Comparison of ENCODE assay signal across 27 cellular contexts in genomic region chr14:19949218-19949617, GRCh38. TPM values are rescaled to one million over a fixed set of nuclear protein-coding genes. Genes with fewer than 3 reads are reported as not detected.
"Had no signal": no experiment of that assay in that cellular context is flagged by ENCODE, and none has a peak within 500 bp of the region (broad histone marks: within the 10 kb centered on the region; RNA-seq: fewer than 3 reads in every experiment).

No MANE protein-coding gene starts in this region.

- H3K4me3 Mint-ChIP-seq: IgD-negative memory B cell had no signal

- H3K27me3 Mint-ChIP-seq: IgD-negative memory B cell had no signal

- H3K36me3 ChIP-seq: SJCRH30 had no signal

- H3K9me3 ChIP-seq: SJCRH30 had no signal

- H3K27me3 ChIP-seq: SJCRH30 had no signal

- H3K4me1 ChIP-seq: SJCRH30 had no signal

- H3K36me3 Mint-ChIP-seq: IgD-negative memory B cell had no signal

- H3K27ac Mint-ChIP-seq: IgD-negative memory B cell had no signal

- DNase-seq: Kasumi-1; MM.1S; NCI-H1092 treated with DMSO at 0.1 percent for 48 hours; NCI-H1436; NCI-H187; NCI-H2029; NCI-H2081 treated with DMSO at 0.1 percent for 48 hours; NCI-H2171; NCI-H226; NCI-H446; NCI-H510A; NCI-H524 treated with DMSO at 0.1 percent for 48 hours; NCI-H69; NCI-H774; NK-92 treated with Interleukin-12 subunit alpha and Interleukin-12 subunit beta, amount 100 ng/mL, for 24 hours; PC-3; SHP77 treated with DMSO at 0.1 percent for 48 hours; SJCRH30; T-helper 1 cell had no signal

- H3K27ac ChIP-seq: HL-60, KMS-11, SJCRH30 had no signal

- H3K4me3 ChIP-seq: K562, SJCRH30 had no signal

- ATAC-seq: K562, Panc1, PC-3, Right ventricle myocardium inferior had no signal

RNA-seq across cellular contexts. Expression of gene OR4K1, which starts 18.5 kb away (rescaled TPM):
- total RNA-seq: K562, M059J, PC-3, Right ventricle myocardium inferior, SJCRH30 had no signal
- polyA plus RNA-seq: IgD-negative memory B cell, K562 had no signal

RNA-seq across cellular contexts. Expression of gene OR4K15, which starts 26.2 kb away (rescaled TPM):
- total RNA-seq: K562, M059J, OCI-LY7, PC-3, Right ventricle myocardium inferior, SJCRH30 had no signal
- polyA plus RNA-seq: IgD-negative memory B cell, K562 had no signal

RNA-seq across cellular contexts. Expression of gene OR4K5, which starts 28.8 kb away (rescaled TPM):
- total RNA-seq: K562, M059J, OCI-LY7, PC-3, Right ventricle myocardium inferior, SJCRH30 had no signal
- polyA plus RNA-seq: IgD-negative memory B cell, K562 had no signal

RNA-seq across cellular contexts. Expression of gene OR4Q2, which starts 52.7 kb away (rescaled TPM):
- total RNA-seq: K562, M059J, OCI-LY7, PC-3, Right ventricle myocardium inferior, SJCRH30 had no signal
- polyA plus RNA-seq: IgD-negative memory B cell, K562 had no signal
